In the genomic region with DNA sequence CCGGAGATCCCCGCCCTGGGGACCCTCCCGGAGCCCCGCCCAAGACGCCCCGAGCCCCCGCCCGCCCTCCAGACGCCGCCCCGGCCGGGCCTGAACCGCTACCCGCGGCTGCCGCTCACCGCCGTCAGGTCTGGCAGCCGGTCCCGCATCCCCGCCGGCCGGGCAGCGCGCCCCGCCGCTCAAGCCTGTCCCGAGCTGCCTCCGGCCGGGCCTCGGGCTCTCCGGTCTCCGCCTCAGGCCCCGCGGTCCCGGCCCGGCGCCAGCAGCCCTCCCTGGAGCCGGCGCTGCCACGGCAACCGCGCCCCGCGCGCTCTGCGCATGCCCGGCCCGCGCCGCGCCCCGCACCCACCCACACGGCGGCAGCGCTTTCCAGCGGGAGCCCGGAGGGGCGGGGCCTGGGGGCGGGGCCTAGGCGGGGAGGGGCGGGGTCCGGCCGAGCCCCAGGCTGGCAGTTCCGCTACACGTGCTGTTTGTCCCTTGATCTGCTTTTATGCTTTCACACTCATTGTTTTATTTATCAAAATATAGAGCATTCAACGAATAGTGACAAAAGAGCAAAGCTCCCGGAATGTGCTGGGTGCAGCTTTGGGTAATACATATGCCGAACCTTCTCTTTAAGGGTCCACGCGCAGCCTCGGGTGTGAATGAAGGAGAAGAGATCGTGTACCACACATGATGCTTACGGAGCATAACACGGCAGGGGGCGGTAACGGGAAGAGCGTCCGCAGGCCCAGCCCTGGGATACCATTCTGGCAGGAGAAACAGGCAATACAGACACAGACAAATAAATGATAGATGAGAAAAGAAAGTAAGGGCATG, we compare ENCODE assay signal across 1 cellular context.
TF ChIP-seq lines count a peak whose summit lies in the region.

A gene (minus strand): TSS at position 300 of the 819 bp plus-strand sequence. CDS start 151 bp downstream, at position 149.

TF ChIP-seq in K562, 482 proteins besides CTCF, POLR2A, EP300 and RAD21 (continued from another document and continues in another):
- TF ChIP-seq STAG1 (CRISPR knock-in tag; IDR thresholded peaks at IDR 0.05; ENCODE audit: borderline replicate concordance), result no peak
- TF ChIP-seq, protein P1, sequence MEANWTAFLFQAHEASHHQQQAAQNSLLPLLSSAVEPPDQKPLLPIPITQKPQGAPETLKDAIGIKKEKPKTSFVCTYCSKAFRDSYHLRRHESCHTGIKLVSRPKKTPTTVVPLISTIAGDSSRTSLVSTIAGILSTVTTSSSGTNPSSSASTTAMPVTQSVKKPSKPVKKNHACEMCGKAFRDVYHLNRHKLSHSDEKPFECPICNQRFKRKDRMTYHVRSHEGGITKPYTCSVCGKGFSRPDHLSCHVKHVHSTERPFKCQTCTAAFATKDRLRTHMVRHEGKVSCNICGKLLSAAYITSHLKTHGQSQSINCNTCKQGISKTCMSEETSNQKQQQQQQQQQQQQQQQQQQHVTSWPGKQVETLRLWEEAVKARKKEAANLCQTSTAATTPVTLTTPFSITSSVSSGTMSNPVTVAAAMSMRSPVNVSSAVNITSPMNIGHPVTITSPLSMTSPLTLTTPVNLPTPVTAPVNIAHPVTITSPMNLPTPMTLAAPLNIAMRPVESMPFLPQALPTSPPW (CRISPR knock-in tag; IDR thresholded peaks at IDR 0.05), result peak; percentile 84
- peak; percentile 54; the same call in 1 of the 2 replicates for TF ChIP-seq DIDO1 (tag; IDR thresholded peaks at IDR 0.05; ENCODE audit: low read depth)
- 0 out of 2 replicates have a peak, but pooled peaks have one; percentile 9 for TF ChIP-seq MTA2 (IDR thresholded peaks at IDR 0.05; ENCODE audit: low read depth)
- no peak for TF ChIP-seq MCM3 (IDR thresholded peaks at IDR 0.05)
- TF ChIP-seq, protein P2, sequence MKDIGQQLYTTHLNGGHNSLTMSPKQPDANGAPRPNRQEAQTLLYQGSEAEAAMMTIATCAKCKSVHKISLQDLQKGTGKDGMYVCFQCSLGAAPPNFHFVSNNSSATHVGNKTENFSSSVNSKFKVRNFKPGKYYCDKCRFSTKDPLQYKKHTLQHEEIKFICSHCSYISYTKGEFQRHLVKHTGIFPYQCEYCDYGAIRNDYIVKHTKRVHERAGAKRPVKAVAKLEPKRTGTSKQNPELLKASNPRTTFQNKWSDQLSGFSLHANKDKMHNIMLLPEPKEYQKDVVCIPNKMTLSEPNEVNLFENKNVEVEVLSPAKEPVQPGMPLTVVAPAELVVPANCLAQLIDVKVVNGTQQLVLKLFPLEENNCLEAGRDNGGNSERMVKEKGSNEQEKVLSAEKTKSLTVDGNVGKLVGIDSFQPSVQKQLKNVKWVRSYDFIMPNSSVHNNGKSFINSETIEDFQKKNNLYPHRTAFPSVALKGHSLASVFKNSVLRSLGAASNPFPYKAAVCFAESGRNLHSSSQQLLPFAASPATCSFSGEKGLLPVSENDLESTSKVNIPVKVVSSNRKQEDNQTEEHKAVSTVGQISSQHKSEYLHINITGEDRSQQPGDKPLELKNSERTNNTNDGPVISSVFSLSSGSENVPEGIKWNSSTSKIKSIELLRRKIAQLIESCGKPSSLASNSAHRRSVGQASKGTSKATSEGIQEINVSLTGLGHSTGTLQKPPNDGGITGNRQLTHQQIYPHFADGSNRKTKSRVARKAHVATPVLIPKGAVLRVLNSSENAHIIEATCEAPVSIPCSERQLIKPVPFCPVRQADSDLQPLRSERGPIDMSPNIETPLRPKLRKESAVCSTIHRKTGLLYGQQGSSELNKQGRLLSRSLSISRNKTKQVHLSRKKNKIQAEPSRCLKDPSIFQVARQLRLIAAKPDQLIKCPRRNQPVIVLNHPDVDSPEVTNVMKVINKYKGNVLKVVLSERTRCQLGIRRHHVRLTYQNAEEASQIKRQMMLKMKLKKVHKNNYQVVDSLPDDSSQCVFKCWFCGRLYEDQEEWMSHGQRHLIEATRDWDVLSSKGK (CRISPR knock-in tag; IDR thresholded peaks at IDR 0.05), result no peak
- TF ChIP-seq CREBBP (IDR thresholded peaks at IDR 0.05; ENCODE audit: low read depth, low read length), result no peak
- TF ChIP-seq CTBP1 (IDR thresholded peaks at IDR 0.05; ENCODE audit: borderline replicate concordance), result peak; percentile 76; the same call in 1 of the 2 replicates
- TF ChIP-seq GATAD2B (IDR thresholded peaks at IDR 0.05; ENCODE audit: borderline replicate concordance), result 0 out of 2 replicates have a peak, but pooled peaks have one; percentile 75
- peak; percentile 41 for TF ChIP-seq NEUROD1 (IDR thresholded peaks at IDR 0.05; ENCODE audit: borderline replicate concordance, low read depth, low read length, partially characterized antibody)
- TF ChIP-seq ELF1 (tag; IDR thresholded peaks at IDR 0.05), result peak; percentile 51; the same call in 1 of the 2 replicates
- no peak for TF ChIP-seq TEAD2 (tag; IDR thresholded peaks at IDR 0.05)
- TF ChIP-seq PHF21A (IDR thresholded peaks at IDR 0.05; ENCODE audit: borderline replicate concordance, low read depth), result no peak
- peak; percentile 22; the same call in 1 of the 2 replicates for TF ChIP-seq FOXP1 (CRISPR knock-in tag; IDR thresholded peaks at IDR 0.05)
- no peak for TF ChIP-seq SMAD2 (IDR thresholded peaks at IDR 0.05; ENCODE audit: low read depth, low read length)
- peak; percentile 82 for TF ChIP-seq KLF13 (tag; IDR thresholded peaks at IDR 0.05; ENCODE audit: borderline replicate concordance, low read depth)
- 0 out of 2 replicates have a peak, but pooled peaks have one; percentile 7 for TF ChIP-seq MAFF (IDR thresholded peaks at IDR 0.05; ENCODE audit: low read length)
- peak; percentile 97 for TF ChIP-seq HDAC2 (IDR thresholded peaks at IDR 0.05)
- 0 out of 2 replicates have a peak, but pooled peaks have one; percentile 43 for TF ChIP-seq ZNF197 (CRISPR knock-in tag; IDR thresholded peaks at IDR 0.05; ENCODE audit: low read depth)
- TF ChIP-seq, protein P3, sequence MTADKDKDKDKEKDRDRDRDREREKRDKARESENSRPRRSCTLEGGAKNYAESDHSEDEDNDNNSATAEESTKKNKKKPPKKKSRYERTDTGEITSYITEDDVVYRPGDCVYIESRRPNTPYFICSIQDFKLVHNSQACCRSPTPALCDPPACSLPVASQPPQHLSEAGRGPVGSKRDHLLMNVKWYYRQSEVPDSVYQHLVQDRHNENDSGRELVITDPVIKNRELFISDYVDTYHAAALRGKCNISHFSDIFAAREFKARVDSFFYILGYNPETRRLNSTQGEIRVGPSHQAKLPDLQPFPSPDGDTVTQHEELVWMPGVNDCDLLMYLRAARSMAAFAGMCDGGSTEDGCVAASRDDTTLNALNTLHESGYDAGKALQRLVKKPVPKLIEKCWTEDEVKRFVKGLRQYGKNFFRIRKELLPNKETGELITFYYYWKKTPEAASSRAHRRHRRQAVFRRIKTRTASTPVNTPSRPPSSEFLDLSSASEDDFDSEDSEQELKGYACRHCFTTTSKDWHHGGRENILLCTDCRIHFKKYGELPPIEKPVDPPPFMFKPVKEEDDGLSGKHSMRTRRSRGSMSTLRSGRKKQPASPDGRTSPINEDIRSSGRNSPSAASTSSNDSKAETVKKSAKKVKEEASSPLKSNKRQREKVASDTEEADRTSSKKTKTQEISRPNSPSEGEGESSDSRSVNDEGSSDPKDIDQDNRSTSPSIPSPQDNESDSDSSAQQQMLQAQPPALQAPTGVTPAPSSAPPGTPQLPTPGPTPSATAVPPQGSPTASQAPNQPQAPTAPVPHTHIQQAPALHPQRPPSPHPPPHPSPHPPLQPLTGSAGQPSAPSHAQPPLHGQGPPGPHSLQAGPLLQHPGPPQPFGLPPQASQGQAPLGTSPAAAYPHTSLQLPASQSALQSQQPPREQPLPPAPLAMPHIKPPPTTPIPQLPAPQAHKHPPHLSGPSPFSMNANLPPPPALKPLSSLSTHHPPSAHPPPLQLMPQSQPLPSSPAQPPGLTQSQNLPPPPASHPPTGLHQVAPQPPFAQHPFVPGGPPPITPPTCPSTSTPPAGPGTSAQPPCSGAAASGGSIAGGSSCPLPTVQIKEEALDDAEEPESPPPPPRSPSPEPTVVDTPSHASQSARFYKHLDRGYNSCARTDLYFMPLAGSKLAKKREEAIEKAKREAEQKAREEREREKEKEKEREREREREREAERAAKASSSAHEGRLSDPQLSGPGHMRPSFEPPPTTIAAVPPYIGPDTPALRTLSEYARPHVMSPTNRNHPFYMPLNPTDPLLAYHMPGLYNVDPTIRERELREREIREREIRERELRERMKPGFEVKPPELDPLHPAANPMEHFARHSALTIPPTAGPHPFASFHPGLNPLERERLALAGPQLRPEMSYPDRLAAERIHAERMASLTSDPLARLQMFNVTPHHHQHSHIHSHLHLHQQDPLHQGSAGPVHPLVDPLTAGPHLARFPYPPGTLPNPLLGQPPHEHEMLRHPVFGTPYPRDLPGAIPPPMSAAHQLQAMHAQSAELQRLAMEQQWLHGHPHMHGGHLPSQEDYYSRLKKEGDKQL (CRISPR knock-in tag; IDR thresholded peaks at IDR 0.05; ENCODE audit: borderline replicate concordance), result no peak
- TF ChIP-seq BRF1 (IDR thresholded peaks at IDR 0.05; ENCODE audit: borderline replicate concordance, extremely low read depth, insufficient read length), result no peak
- TF ChIP-seq MAFK (IDR thresholded peaks at IDR 0.05; ENCODE audit: low read length), result 0 out of 2 replicates have a peak, but pooled peaks have one; percentile 27
- 0 out of 2 replicates have a peak, but pooled peaks have one; percentile 42 for TF ChIP-seq SP1 (CRISPR knock-in tag; IDR thresholded peaks at IDR 0.05)
- peak; percentile 70; the same call in 1 of the 2 replicates for TF ChIP-seq ATF7 (IDR thresholded peaks at IDR 0.05)
- TF ChIP-seq MAFG (tag; conservative IDR thresholded peaks at IDR 0.05), result peak; percentile 32; the same call in 1 of the 2 replicates
- 0 out of 2 replicates have a peak, but pooled peaks have one; percentile 25 for TF ChIP-seq SMC3 (conservative IDR thresholded peaks at IDR 0.05; ENCODE audit: insufficient read depth, low read depth, low read length)
- peak; percentile 78 to 82 for TF ChIP-seq NRF1 (conservative IDR thresholded peaks at IDR 0.05 in 1 of 2, IDR thresholded peaks at IDR 0.05 in 1 of 2)
- no peak for TF ChIP-seq ZNF586 (CRISPR knock-in tag; conservative IDR thresholded peaks at IDR 0.05)
- no peak for TF ChIP-seq ZNF165 (CRISPR knock-in tag; IDR thresholded peaks at IDR 0.05; ENCODE audit: borderline replicate concordance)
- TF ChIP-seq, protein P4, sequence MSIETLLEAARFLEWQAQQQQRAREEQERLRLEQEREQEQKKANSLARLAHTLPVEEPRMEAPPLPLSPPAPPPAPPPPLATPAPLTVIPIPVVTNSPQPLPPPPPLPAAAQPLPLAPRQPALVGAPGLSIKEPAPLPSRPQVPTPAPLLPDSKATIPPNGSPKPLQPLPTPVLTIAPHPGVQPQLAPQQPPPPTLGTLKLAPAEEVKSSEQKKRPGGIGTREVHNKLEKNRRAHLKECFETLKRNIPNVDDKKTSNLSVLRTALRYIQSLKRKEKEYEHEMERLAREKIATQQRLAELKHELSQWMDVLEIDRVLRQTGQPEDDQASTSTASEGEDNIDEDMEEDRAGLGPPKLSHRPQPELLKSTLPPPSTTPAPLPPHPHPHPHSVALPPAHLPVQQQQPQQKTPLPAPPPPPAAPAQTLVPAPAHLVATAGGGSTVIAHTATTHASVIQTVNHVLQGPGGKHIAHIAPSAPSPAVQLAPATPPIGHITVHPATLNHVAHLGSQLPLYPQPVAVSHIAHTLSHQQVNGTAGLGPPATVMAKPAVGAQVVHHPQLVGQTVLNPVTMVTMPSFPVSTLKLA (conservative IDR thresholded peaks at IDR 0.05), result peak; percentile 98 to 99
- TF ChIP-seq HDAC3 (IDR thresholded peaks at IDR 0.05; ENCODE audit: borderline replicate concordance, partially characterized antibody), result peak; percentile 26
- TF ChIP-seq ZBTB7A (IDR thresholded peaks at IDR 0.05; ENCODE audit: borderline replicate concordance, control insufficient read depth, low read depth, low read length), result no peak
- TF ChIP-seq ZNF41 (CRISPR knock-in tag; conservative IDR thresholded peaks at IDR 0.05), result no peak
- TF ChIP-seq, protein P5, sequence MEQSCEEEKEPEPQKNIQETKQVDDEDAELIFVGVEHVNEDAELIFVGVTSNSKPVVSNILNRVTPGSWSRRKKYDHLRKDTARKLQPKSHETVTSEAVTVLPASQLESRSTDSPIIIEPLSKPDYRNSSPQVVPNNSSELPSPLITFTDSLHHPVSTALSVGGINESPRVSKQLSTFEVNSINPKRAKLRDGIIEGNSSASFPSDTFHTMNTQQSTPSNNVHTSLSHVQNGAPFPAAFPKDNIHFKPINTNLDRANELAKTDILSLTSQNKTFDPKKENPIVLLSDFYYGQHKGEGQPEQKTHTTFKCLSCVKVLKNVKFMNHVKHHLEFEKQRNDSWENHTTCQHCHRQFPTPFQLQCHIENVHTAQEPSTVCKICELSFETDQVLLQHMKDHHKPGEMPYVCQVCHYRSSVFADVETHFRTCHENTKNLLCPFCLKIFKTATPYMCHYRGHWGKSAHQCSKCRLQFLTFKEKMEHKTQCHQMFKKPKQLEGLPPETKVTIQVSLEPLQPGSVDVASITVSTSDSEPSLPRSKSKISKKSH (CRISPR knock-in tag; IDR thresholded peaks at IDR 0.05), result no peak
- TF ChIP-seq, protein P6, sequence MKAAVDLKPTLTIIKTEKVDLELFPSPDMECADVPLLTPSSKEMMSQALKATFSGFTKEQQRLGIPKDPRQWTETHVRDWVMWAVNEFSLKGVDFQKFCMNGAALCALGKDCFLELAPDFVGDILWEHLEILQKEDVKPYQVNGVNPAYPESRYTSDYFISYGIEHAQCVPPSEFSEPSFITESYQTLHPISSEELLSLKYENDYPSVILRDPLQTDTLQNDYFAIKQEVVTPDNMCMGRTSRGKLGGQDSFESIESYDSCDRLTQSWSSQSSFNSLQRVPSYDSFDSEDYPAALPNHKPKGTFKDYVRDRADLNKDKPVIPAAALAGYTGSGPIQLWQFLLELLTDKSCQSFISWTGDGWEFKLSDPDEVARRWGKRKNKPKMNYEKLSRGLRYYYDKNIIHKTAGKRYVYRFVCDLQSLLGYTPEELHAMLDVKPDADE (conservative IDR thresholded peaks at IDR 0.05; ENCODE audit: control insufficient read depth, low read depth, low read length), result peak; percentile 47; the same call in 1 of the 2 replicates
- TF ChIP-seq LEF1 (IDR thresholded peaks at IDR 0.05), result peak; percentile 62; the same call in 1 of the 2 replicates
- 0 out of 4 replicates have a peak, but pooled peaks of 1 of the 2 experiments have one; percentile 29 for TF ChIP-seq KDM1A (IDR thresholded peaks at IDR 0.05)
- TF ChIP-seq, protein P7, sequence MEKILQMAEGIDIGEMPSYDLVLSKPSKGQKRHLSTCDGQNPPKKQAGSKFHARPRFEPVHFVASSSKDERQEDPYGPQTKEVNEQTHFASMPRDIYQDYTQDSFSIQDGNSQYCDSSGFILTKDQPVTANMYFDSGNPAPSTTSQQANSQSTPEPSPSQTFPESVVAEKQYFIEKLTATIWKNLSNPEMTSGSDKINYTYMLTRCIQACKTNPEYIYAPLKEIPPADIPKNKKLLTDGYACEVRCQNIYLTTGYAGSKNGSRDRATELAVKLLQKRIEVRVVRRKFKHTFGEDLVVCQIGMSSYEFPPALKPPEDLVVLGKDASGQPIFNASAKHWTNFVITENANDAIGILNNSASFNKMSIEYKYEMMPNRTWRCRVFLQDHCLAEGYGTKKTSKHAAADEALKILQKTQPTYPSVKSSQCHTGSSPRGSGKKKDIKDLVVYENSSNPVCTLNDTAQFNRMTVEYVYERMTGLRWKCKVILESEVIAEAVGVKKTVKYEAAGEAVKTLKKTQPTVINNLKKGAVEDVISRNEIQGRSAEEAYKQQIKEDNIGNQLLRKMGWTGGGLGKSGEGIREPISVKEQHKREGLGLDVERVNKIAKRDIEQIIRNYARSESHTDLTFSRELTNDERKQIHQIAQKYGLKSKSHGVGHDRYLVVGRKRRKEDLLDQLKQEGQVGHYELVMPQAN (IDR thresholded peaks at IDR 0.05; ENCODE audit: borderline replicate concordance), result peak; percentile 98
